ENCODE assay signal across 17 cellular contexts in the genomic region with DNA sequence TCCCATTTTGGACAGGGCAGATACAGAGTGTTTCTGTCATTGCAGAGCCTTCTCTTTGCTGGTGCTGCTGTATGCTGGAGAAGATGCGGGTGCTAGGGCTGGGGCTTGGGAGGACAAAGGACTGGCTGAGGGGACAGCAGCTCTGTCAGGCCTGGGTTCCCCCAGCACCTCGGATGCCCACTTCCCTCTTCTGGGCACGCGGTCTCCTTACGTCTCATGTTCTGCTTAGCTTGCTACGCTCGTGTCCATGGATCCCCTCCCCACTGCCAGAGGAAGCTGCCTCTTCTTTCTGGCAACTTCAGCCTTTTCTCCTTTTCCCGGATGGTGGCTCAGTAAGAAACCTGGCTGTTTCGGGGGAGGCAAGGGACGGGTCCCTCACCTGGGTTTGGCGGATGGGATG.
A peak's percentile ranks its signal among the peaks of the same experiment; 100 is the strongest.
DNase-seq lines count a peak whose midpoint lies in the region; ATAC-seq and TF ChIP-seq lines count a peak whose summit lies in the region.
"Had no signal": no experiment of that assay in that cellular context is flagged by ENCODE, and none has a peak within 500 bp of the region (broad histone marks: within the 10 kb centered on the region; RNA-seq: fewer than 3 reads in every experiment).

No MANE protein-coding gene starts in this region.

- ATAC-seq in left lung: peak; percentile 55

- H3K27me3 ChIP-seq in ascending aorta (no peaks in the 10 kb centered on the region), left lung (peaks cover 0 to 3% of the 10 kb centered on the region in 2 donors), tibial artery (no peaks in the 10 kb centered on the region)
- H3K27me3 ChIP-seq: SJCRH30 had no signal

- H3K4me3 ChIP-seq in ascending aorta: no peak overlapping the region
- no peak overlapping the region for H3K4me3 ChIP-seq in left lung
- H3K4me3 ChIP-seq in tibial artery: no peak overlapping the region
- H3K4me3 ChIP-seq: SJCRH30 had no signal

- intact Hi-C loops in ascending aorta (cut with DNase I) (no loop called here), left lung (cut with DNase I) (no loop called here), tibial artery (cut with DNase I; ENCODE audit: low total_unique reads) (no loop called here)

- H3K9me3 ChIP-seq in ascending aorta: no peaks in the 10 kb centered on the region
- H3K9me3 ChIP-seq in left lung: no peaks in the 10 kb centered on the region
- no peaks in the 10 kb centered on the region for H3K9me3 ChIP-seq in tibial artery
- H3K9me3 ChIP-seq: SJCRH30 had no signal

- peaks cover 38 to 64% of the 10 kb centered on the region in 2 donors for H3K36me3 ChIP-seq in ascending aorta
- no peaks in the 10 kb centered on the region for H3K36me3 ChIP-seq in left lung
- peaks cover 40 to 75% (median 53%) of the 10 kb centered on the region in 3 donors for H3K36me3 ChIP-seq in tibial artery
- H3K36me3 ChIP-seq: SJCRH30 had no signal

- TF ChIP-seq CTCF in ascending aorta (IDR thresholded peaks at IDR 0.05) (no peak), left lung (IDR thresholded peaks at IDR 0.05) (no peak), tibial artery (IDR thresholded peaks at IDR 0.05) (no peak)

- H3K27ac ChIP-seq in ascending aorta (peak overlapping the region; percentile 91 to 97), left lung (peak overlapping the region in 1 of 2 donors; percentile 18), tibial artery (peak overlapping the region; percentile 96 to 100)
- H3K27ac ChIP-seq: KMS-11, SJCRH30 had no signal

- peak; percentile 66 for DNase-seq in CD1c-positive myeloid dendritic cell (ENCODE audit: extremely low spot score)
- no peak for DNase-seq in ascending aorta (ENCODE audit: low spot score in 2 of 2)
- DNase-seq in left lung: peak in 1 of 2 donors; percentile 65
- DNase-seq in tibial artery: no peak
- no peak for DNase-seq in inferior parietal cortex (ENCODE audit: extremely low spot score)
- DNase-seq in hepatic stellate cell (ENCODE audit: low spot score): no peak
- DNase-seq in kidney tubule cell (ENCODE audit: low spot score): no peak
- DNase-seq: CD4-positive, alpha-beta T cell; DMS79; NCI-H1092 treated with DMSO at 0.1 percent for 48 hours; NCI-H2081 treated with DMSO at 0.1 percent for 48 hours; NCI-H226; NCI-H69; OCI-M1; RPMI8226; SJCRH30 had no signal

- H3K4me1 ChIP-seq in ascending aorta (peaks cover 28 to 42% of the 10 kb centered on the region in 2 donors), left lung (peaks cover 0 to 28% of the 10 kb centered on the region in 2 donors), tibial artery (peaks cover 4 to 79% (median 41%) of the 10 kb centered on the region in 4 donors)
